In the genomic region with DNA sequence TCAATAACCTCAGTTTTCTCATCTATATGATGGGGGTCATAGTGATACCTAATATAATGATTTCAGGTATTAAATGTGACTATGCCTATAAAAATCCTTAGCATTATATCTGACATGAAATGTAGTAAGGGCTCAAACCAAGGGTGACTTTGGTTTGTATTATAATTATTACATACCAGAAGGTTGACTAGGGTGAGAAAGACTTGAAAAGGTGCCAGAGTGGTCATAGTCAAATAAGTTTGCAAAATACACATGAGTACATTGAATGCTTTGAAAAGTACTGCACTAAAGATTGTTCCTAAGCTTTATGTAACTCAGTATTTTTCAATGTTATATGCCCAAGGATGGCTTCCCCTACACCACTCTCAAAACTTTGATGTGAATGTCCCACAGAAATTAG, we compare ENCODE assay signal across 24 cellular contexts.
DNase-seq lines count a peak whose midpoint lies in the region; ATAC-seq and TF ChIP-seq lines count a peak whose summit lies in the region.
"Had no signal": no experiment of that assay in that cellular context is flagged by ENCODE, and none has a peak within 500 bp of the region (broad histone marks: within the 10 kb centered on the region; RNA-seq: fewer than 3 reads in every experiment).

No MANE protein-coding gene starts in this region.

- DNase-seq in AG10803 (ENCODE audit: low read depth) (peak; percentile 46), LHCN-M2 (ENCODE audit: low read depth) (peak; percentile 49), brain microvascular endothelial cell (peak; percentile 38), glomerular visceral epithelial cell (ENCODE audit: extremely low spot score) (peak; percentile 45), vagina (ENCODE audit: extremely low spot score in 2 of 2) (no peak), D341Med (ENCODE audit: low spot score) (no peak), activated T-cell treated with anti-CD3 and anti-CD28 coated beads for 4 hours (no peak)
- no peak for DNase-seq in activated T-cell treated with anti-CD3 and anti-CD28 coated beads, Interleukin-2, amount 50 U/mL, for 4 hours
- DNase-seq: activated T-cell treated with anti-CD3 and anti-CD28 coated beads, Interleukin-2, amount 50 U/mL, for 1 hour; Caco-2; central memory CD4-positive, alpha-beta T cell; dermis blood vessel endothelial cell; DND-41; mesenchymal stem cell; NCI-H510A treated with DMSO at 0.1 percent for 48 hours; psoas muscle; small intestine; stimulated activated CD4-positive, alpha-beta T cell treated with anti-CD3 and anti-CD28 coated beads, Interleukin-1b, Interleukin-23, amount 100 ng/mL, for 48 hours; T-helper 1 cell had no signal

- TF ChIP-seq POLR2A in vagina (IDR thresholded peaks at IDR 0.05) = no peak

- H3K36me3 Mint-ChIP-seq in activated T-cell treated with anti-CD3 and anti-CD28 coated beads, Interleukin-2, amount 50 U/mL, for 4 hours (ENCODE audit: insufficient read depth) = no peaks in the 10 kb centered on the region
- H3K36me3 Mint-ChIP-seq: type B pancreatic cell had no signal

- H3K9me3 ChIP-seq in vagina = no peaks in the 10 kb centered on the region
- H3K9me3 ChIP-seq: BLaER1, Caco-2, psoas muscle had no signal

- H3K4me3 ChIP-seq in AG10803 (ENCODE audit: low read length) (no peak overlapping the region), brain microvascular endothelial cell (ENCODE audit: low read depth, low read length) (no peak overlapping the region), vagina (no peak overlapping the region)
- H3K4me3 ChIP-seq: BLaER1, psoas muscle had no signal

- no peaks in the 10 kb centered on the region for H3K9me3 Mint-ChIP-seq in activated T-cell treated with anti-CD3 and anti-CD28 coated beads, Interleukin-2, amount 50 U/mL, for 4 hours
- H3K9me3 Mint-ChIP-seq: type B pancreatic cell had no signal

- no peaks in the 10 kb centered on the region for H3K36me3 ChIP-seq in brain microvascular endothelial cell (replicated peaks)
- H3K36me3 ChIP-seq in vagina = no peaks in the 10 kb centered on the region
- H3K36me3 ChIP-seq: BLaER1 had no signal

- no peaks in the 10 kb centered on the region for H3K4me1 Mint-ChIP-seq in activated T-cell treated with anti-CD3 and anti-CD28 coated beads, Interleukin-2, amount 50 U/mL, for 4 hours (ENCODE audit: low read depth)

- in situ Hi-C loops in brain microvascular endothelial cell (cut with HindIII; ENCODE audit: low pct_ligation_motif_present, low sequenced_read_pairs) = no loop called here

- TF ChIP-seq CTCF in AG10803 (conservative IDR thresholded peaks at IDR 0.05; ENCODE audit: low read length) = no peak
- no peak for TF ChIP-seq CTCF in brain microvascular endothelial cell (IDR thresholded peaks at IDR 0.05; ENCODE audit: low read depth, low read length, missing control alignments)
- TF ChIP-seq CTCF in vagina (IDR thresholded peaks at IDR 0.05) = no peak

- intact Hi-C loops in vagina (cut with DNase I) = no loop called here

- H3K4me1 ChIP-seq in vagina = no peaks in the 10 kb centered on the region
- H3K4me1 ChIP-seq: BLaER1, Caco-2, foreskin keratinocyte, psoas muscle had no signal

- no peaks in the 10 kb centered on the region for H3K27me3 Mint-ChIP-seq in activated T-cell treated with anti-CD3 and anti-CD28 coated beads, Interleukin-2, amount 50 U/mL, for 4 hours (ENCODE audit: low read depth)
- H3K27me3 Mint-ChIP-seq: type B pancreatic cell had no signal

- H3K27me3 ChIP-seq in brain microvascular endothelial cell (replicated peaks) = no peaks in the 10 kb centered on the region
- no peaks in the 10 kb centered on the region for H3K27me3 ChIP-seq in vagina
- H3K27me3 ChIP-seq: BLaER1 had no signal

- H3K27ac ChIP-seq in brain microvascular endothelial cell (no peak overlapping the region), vagina (no peak overlapping the region)
- H3K27ac ChIP-seq: BLaER1, foreskin keratinocyte, psoas muscle had no signal

- no peak overlapping the region for H3K4me3 Mint-ChIP-seq in activated T-cell treated with anti-CD3 and anti-CD28 coated beads, Interleukin-2, amount 50 U/mL, for 4 hours
- H3K4me3 Mint-ChIP-seq: type B pancreatic cell had no signal

- ATAC-seq in activated T-cell treated with anti-CD3 and anti-CD28 coated beads, Interleukin-2, amount 50 U/mL, for 4 hours = no peak
- ATAC-seq: foreskin keratinocyte, left lobe of liver, Panc1, psoas muscle had no signal

Comparison
In these comparisons a context has a peak if more than half of its experiments do, and no peak if none do; other contexts are left out.
1. DNase-seq: peak in AG10803 (single experiment), LHCN-M2 (single experiment), brain microvascular endothelial cell (single experiment) and glomerular visceral epithelial cell (single experiment); none in vagina (0 of 2), D341Med (single experiment), activated T-cell treated with anti-CD3 and anti-CD28 coated beads for 4 hours (single experiment) and activated T-cell treated with anti-CD3 and anti-CD28 coated beads, Interleukin-2, amount 50 U/mL, for 4 hours (single experiment).